ENCODE assay signal across 6 cellular contexts in the genomic region with DNA sequence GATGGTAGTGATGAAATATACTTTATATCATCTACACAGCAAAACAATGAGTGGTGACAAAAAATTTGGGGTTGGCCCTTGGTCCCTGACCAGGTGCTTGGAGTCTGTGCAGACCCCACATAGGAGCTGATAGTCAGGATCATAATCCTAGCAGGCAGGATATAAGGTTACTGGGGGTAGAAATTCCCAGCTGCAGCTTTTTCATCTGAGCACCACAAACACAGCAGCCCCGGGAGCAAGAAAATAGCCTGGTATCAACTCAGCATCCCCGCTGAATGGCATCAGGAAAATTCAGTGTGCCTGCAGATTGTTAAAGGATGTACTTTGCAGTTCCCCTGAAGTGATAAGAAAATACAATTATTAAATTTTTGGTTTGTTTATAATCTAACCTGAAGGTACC.
"Had no signal": no experiment of that assay in that cellular context is flagged by ENCODE, and none has a peak within 500 bp of the region (broad histone marks: within the 10 kb centered on the region; RNA-seq: fewer than 3 reads in every experiment).

No MANE protein-coding gene starts in this region.

- H3K4me3 ChIP-seq: GM23248, HAP-1 had no signal

- H3K4me1 ChIP-seq: HAP-1 had no signal

- H2AFZ ChIP-seq: GM23248 had no signal

- H3K9ac ChIP-seq: GM23248 had no signal

- H3K36me3 ChIP-seq: HAP-1 had no signal

- ATAC-seq: HCT116 had no signal

- DNase-seq: GM23248, GOT3, H7, IMR-90 had no signal

- H3K9me3 ChIP-seq: HAP-1 had no signal

- H3K27ac ChIP-seq: GM23248 had no signal
